Comparison of ENCODE assay signal across 15 cellular contexts in genomic region chr20:47309806-47310426, GRCh38. TPM values are rescaled to one million over a fixed set of nuclear protein-coding genes. Genes with fewer than 3 reads are reported as not detected.
DNase-seq lines count a peak whose midpoint lies in the region; ATAC-seq and TF ChIP-seq lines count a peak whose summit lies in the region.
"Had no signal": no experiment of that assay in that cellular context is flagged by ENCODE, and none has a peak within 500 bp of the region (broad histone marks: within the 10 kb centered on the region; RNA-seq: fewer than 3 reads in every experiment).

No MANE protein-coding gene starts in this region.

- TF ChIP-seq POLR2A in thyroid gland (IDR thresholded peaks at IDR 0.05) = peak in 1 of 2 donors; percentile 35

- no peaks in the 10 kb centered on the region for H3K9me3 ChIP-seq in thyroid gland
- H3K9me3 ChIP-seq: SJCRH30 had no signal

- peak overlapping the region; percentile 60 for H3K27ac Mint-ChIP-seq in activated CD4-positive, alpha-beta T cell treated with anti-CD3 and anti-CD28 coated beads, Interleukin-2, amount 10 ng/mL, durations not matched to agents 7 days and 5 days
- H3K27ac Mint-ChIP-seq in activated CD4-positive, alpha-beta T cell treated with anti-CD3 and anti-CD28 coated beads, Interleukin-2, amount 10 ng/mL, durations not matched to agents 24 days and 14 days = no peak overlapping the region
- peak overlapping the region; percentile 44 to 77 for H3K27ac Mint-ChIP-seq in effector memory CD8-positive, alpha-beta T cell
- H3K27ac Mint-ChIP-seq in nephron = peak overlapping the region; percentile 27 to 48 (median 42)
- H3K27ac Mint-ChIP-seq: activated T-helper 17 cell treated with anti-CD3 and anti-CD28 coated beads, Interleukin-2, amount 50 U/mL, for 72 hours had no signal

- 44 to 56% methylated on average over 11 of the region's 11 CpGs for WGBS in thyroid gland, 2 donors

- TF ChIP-seq CTCF in nephron (IDR thresholded peaks at IDR 0.05; ENCODE audit: unreplicated experiment in 3 of 3) (no peak), thyroid gland (IDR thresholded peaks at IDR 0.05) (no peak)

- no peaks in the 10 kb centered on the region for H3K9me3 Mint-ChIP-seq in activated CD4-positive, alpha-beta T cell treated with anti-CD3 and anti-CD28 coated beads, Interleukin-2, amount 10 ng/mL, durations not matched to agents 7 days and 5 days
- no peaks in the 10 kb centered on the region for H3K9me3 Mint-ChIP-seq in activated CD4-positive, alpha-beta T cell treated with anti-CD3 and anti-CD28 coated beads, Interleukin-2, amount 10 ng/mL, durations not matched to agents 24 days and 14 days
- no peaks in the 10 kb centered on the region for H3K9me3 Mint-ChIP-seq in effector memory CD8-positive, alpha-beta T cell
- H3K9me3 Mint-ChIP-seq in nephron = no peaks in the 10 kb centered on the region
- H3K9me3 Mint-ChIP-seq: activated T-helper 17 cell treated with anti-CD3 and anti-CD28 coated beads, Interleukin-2, amount 50 U/mL, for 72 hours had no signal

- POLR2A ChIA-PET in activated CD4-positive, alpha-beta T cell treated with anti-CD3 and anti-CD28 coated beads, Interleukin-2, amount 10 ng/mL, durations not matched to agents 7 days and 5 days (lab: Charles Lee) = no interaction called here

- H3K27me3 ChIP-seq in thyroid gland = no peaks in the 10 kb centered on the region
- H3K27me3 ChIP-seq: SJCRH30 had no signal

- H3K4me3 Mint-ChIP-seq in activated CD4-positive, alpha-beta T cell treated with anti-CD3 and anti-CD28 coated beads, Interleukin-2, amount 10 ng/mL, durations not matched to agents 7 days and 5 days = no peak overlapping the region
- no peak overlapping the region for H3K4me3 Mint-ChIP-seq in activated CD4-positive, alpha-beta T cell treated with anti-CD3 and anti-CD28 coated beads, Interleukin-2, amount 10 ng/mL, durations not matched to agents 24 days and 14 days
- H3K4me3 Mint-ChIP-seq in effector memory CD8-positive, alpha-beta T cell = no peak overlapping the region
- no peak overlapping the region for H3K4me3 Mint-ChIP-seq in nephron
- H3K4me3 Mint-ChIP-seq: activated T-helper 17 cell treated with anti-CD3 and anti-CD28 coated beads, Interleukin-2, amount 50 U/mL, for 72 hours had no signal

- H3K4me1 Mint-ChIP-seq in activated CD4-positive, alpha-beta T cell treated with anti-CD3 and anti-CD28 coated beads, Interleukin-2, amount 10 ng/mL, durations not matched to agents 7 days and 5 days = peaks cover 20% of the 10 kb centered on the region
- H3K4me1 Mint-ChIP-seq in activated CD4-positive, alpha-beta T cell treated with anti-CD3 and anti-CD28 coated beads, Interleukin-2, amount 10 ng/mL, durations not matched to agents 24 days and 14 days = peaks cover 17% of the 10 kb centered on the region
- H3K4me1 Mint-ChIP-seq in effector memory CD8-positive, alpha-beta T cell (ENCODE audit: low read depth in 2 of 2) = peaks cover 13 to 20% of the 10 kb centered on the region in 2 donors
- H3K4me1 Mint-ChIP-seq in nephron = peaks cover 21% of the 10 kb centered on the region

- no peaks in the 10 kb centered on the region for H3K27me3 Mint-ChIP-seq in activated CD4-positive, alpha-beta T cell treated with anti-CD3 and anti-CD28 coated beads, Interleukin-2, amount 10 ng/mL, durations not matched to agents 7 days and 5 days
- no peaks in the 10 kb centered on the region for H3K27me3 Mint-ChIP-seq in activated CD4-positive, alpha-beta T cell treated with anti-CD3 and anti-CD28 coated beads, Interleukin-2, amount 10 ng/mL, durations not matched to agents 24 days and 14 days
- no peaks in the 10 kb centered on the region for H3K27me3 Mint-ChIP-seq in effector memory CD8-positive, alpha-beta T cell
- no peaks in the 10 kb centered on the region for H3K27me3 Mint-ChIP-seq in nephron (ENCODE audit: low read depth)
- H3K27me3 Mint-ChIP-seq: activated T-helper 17 cell treated with anti-CD3 and anti-CD28 coated beads, Interleukin-2, amount 50 U/mL, for 72 hours had no signal

- no peaks in the 10 kb centered on the region for H3K36me3 ChIP-seq in thyroid gland

- CTCF ChIA-PET in activated CD4-positive, alpha-beta T cell treated with anti-CD3 and anti-CD28 coated beads, Interleukin-2, amount 10 ng/mL, durations not matched to agents 7 days and 5 days (lab: Charles Lee) = interaction anchor here (0.6 to 0.7 kb wide), 3 partner anchors 22 to 197 kb away, joined by 3 to 4 read pairs (median 4); no protein-coding TSS in a partner anchor

- no peak for ATAC-seq in effector memory CD8-positive, alpha-beta T cell (replicated peaks)
- ATAC-seq: activated CD4-positive, CD25-positive, alpha-beta regulatory T cell treated with anti-CD3 and anti-CD28 coated beads, Interleukin-2, amount 50 U/mL, for 24 hours; activated T-helper 17 cell treated with anti-CD3 and anti-CD28 coated beads, Interleukin-2, amount 50 U/mL, for 72 hours; stimulated activated naive CD8-positive, alpha-beta T cell treated with anti-CD3 and anti-CD28 coated beads, Interleukin-15, Interleukin-2, amounts not matched to agents 100 U/mL and 50 U/mL, for 24 hours had no signal

- intact Hi-C loops in activated CD4-positive, alpha-beta T cell treated with anti-CD3 and anti-CD28 coated beads, Interleukin-2, amount 10 ng/mL, durations not matched to agents 24 days and 14 days (cut with micrococcal nuclease) = no loop called here
- intact Hi-C loops in thyroid gland (cut with DNase I) = no loop called here

- H3K4me3 ChIP-seq in thyroid gland (replicated peaks in 1 of 3) = no peak overlapping the region
- H3K4me3 ChIP-seq: SJCRH30 had no signal

- H3K36me3 Mint-ChIP-seq in activated CD4-positive, alpha-beta T cell treated with anti-CD3 and anti-CD28 coated beads, Interleukin-2, amount 10 ng/mL, durations not matched to agents 7 days and 5 days (ENCODE audit: low read depth) = peaks cover 30% of the 10 kb centered on the region
- H3K36me3 Mint-ChIP-seq in activated CD4-positive, alpha-beta T cell treated with anti-CD3 and anti-CD28 coated beads, Interleukin-2, amount 10 ng/mL, durations not matched to agents 24 days and 14 days (ENCODE audit: low read depth) = peaks cover 35% of the 10 kb centered on the region
- peaks cover 35% of the 10 kb centered on the region for H3K36me3 Mint-ChIP-seq in effector memory CD8-positive, alpha-beta T cell (ENCODE audit: insufficient read depth)
- peaks cover 35% of the 10 kb centered on the region for H3K36me3 Mint-ChIP-seq in nephron (ENCODE audit: low read depth)

- peak overlapping the region; percentile 88 to 100 (median 93) for H3K27ac ChIP-seq in thyroid gland
- H3K27ac ChIP-seq: 22Rv1 had no signal

- H3K4me1 ChIP-seq in thyroid gland = peaks cover 25 to 60% of the 10 kb centered on the region in 2 donors

- no peak for DNase-seq in activated CD4-positive, alpha-beta T cell treated with anti-CD3 and anti-CD28 coated beads, Interleukin-2, amount 10 ng/mL, durations not matched to agents 7 days and 5 days
- no peak for DNase-seq in activated CD4-positive, alpha-beta T cell treated with anti-CD3 and anti-CD28 coated beads, Interleukin-2, amount 10 ng/mL, durations not matched to agents 24 days and 14 days
- DNase-seq in effector memory CD8-positive, alpha-beta T cell = no peak
- DNase-seq in thyroid gland = peak; percentile 86 to 90
- no peak for DNase-seq in NCI-H1092 (lab: John Stamatoyannopoulos, UW)
- no peak for DNase-seq in dermis blood vessel endothelial cell
- no peak for DNase-seq in NCI-H524 (lab: John Stamatoyannopoulos, UW)
- DNase-seq: central memory CD4-positive, alpha-beta T cell; NCI-H526 treated with DMSO at 0.1 percent for 48 hours; stimulated activated naive CD8-positive, alpha-beta T cell treated with anti-CD3 and anti-CD28 coated beads, Interleukin-15, Interleukin-2, amounts not matched to agents 100 U/mL and 50 U/mL, for 24 hours had no signal

RNA-seq across cellular contexts. Expression of gene ZMYND8, which starts 46.6 kb away (rescaled TPM):
- 10 to 100 TPM; 44.6 to 55.6 TPM for total RNA-seq in activated CD4-positive, alpha-beta T cell treated with anti-CD3 and anti-CD28 coated beads, Interleukin-2, amount 10 ng/mL, durations not matched to agents 7 days and 5 days
- total RNA-seq in activated CD4-positive, alpha-beta T cell treated with anti-CD3 and anti-CD28 coated beads, Interleukin-2, amount 10 ng/mL, durations not matched to agents 24 days and 14 days = 38.1 and 40.0 TPM in 2 replicates
- total RNA-seq in thyroid gland (10 to 100 TPM; 29.7 to 42.4 (median 30.9) TPM), dermis blood vessel endothelial cell (35.9 and 59.4 TPM in 2 replicates)

Comparison
In these comparisons a context has a peak if more than half of its experiments do, and no peak if none do; other contexts are left out.
1. DNase-seq: peak in thyroid gland (2 of 2); none in activated CD4-positive, alpha-beta T cell treated with anti-CD3 and anti-CD28 coated beads, Interleukin-2, amount 10 ng/mL, durations not matched to agents 7 days and 5 days (single experiment), activated CD4-positive, alpha-beta T cell treated with anti-CD3 and anti-CD28 coated beads, Interleukin-2, amount 10 ng/mL, durations not matched to agents 24 days and 14 days (single experiment), effector memory CD8-positive, alpha-beta T cell (0 of 3), NCI-H1092 (single experiment), dermis blood vessel endothelial cell (single experiment) and NCI-H524 (0 of 2).